ENCODE assay signal across 15 cellular contexts in the genomic region with DNA sequence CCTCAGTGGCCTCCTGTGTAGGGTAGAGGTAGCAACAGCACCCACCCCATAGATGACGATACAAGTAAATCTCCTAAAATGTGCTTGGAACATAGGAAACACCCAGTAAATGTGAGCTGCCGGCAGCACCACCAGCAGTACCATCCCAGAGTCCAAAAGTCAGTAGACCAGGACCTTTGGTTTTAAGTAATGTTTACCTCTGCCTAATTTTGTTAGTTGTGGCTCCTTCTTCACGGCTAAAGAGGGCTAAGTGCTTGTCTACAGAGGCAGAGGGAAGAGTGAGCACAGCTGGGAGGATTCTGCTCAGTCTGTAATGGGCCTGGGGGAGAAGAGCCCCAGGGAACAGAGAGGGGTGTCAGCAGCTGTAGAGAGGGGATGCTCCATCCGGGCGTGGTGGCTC.
"Had no signal": no experiment of that assay in that cellular context is flagged by ENCODE, and none has a peak within 500 bp of the region (broad histone marks: within the 10 kb centered on the region; RNA-seq: fewer than 3 reads in every experiment).

No MANE protein-coding gene starts in this region.

- H3K36me3 ChIP-seq: colonic mucosa, stomach had no signal

- H3K4me1 ChIP-seq: colonic mucosa, parathyroid adenoma had no signal

- H3K27ac Mint-ChIP-seq: activated naive CD4-positive, alpha-beta T cell treated with anti-CD3 and anti-CD28 coated beads for 36 hours; type B pancreatic cell; WTC11 had no signal

- DNase-seq: activated CD4-positive, alpha-beta T cell treated with anti-CD3 and anti-CD28 coated beads for 4 hours; activated naive CD4-positive, alpha-beta T cell treated with anti-CD3 and anti-CD28 coated beads for 36 hours; central memory CD4-positive, alpha-beta T cell; colonic mucosa; mesenchymal stem cell; naive thymus-derived CD4-positive, alpha-beta T cell; stimulated activated CD4-positive, alpha-beta T cell treated with anti-CD3 and anti-CD28 coated beads, Interleukin-4, amount 100 ng/mL, for 1 hour; stomach; SW 1271; testis had no signal

- H3K9me3 Mint-ChIP-seq: activated naive CD4-positive, alpha-beta T cell treated with anti-CD3 and anti-CD28 coated beads for 36 hours; naive thymus-derived CD4-positive, alpha-beta T cell; type B pancreatic cell had no signal

- H3K27me3 ChIP-seq: colonic mucosa, stomach, testis had no signal

- H3K9ac ChIP-seq: parathyroid adenoma had no signal

- H3K27ac ChIP-seq: colonic mucosa, parathyroid adenoma, stomach, testis had no signal

- ATAC-seq: naive thymus-derived CD4-positive, alpha-beta T cell; WTC11 had no signal

- H3K36me3 Mint-ChIP-seq: brain; naive thymus-derived CD4-positive, alpha-beta T cell; type B pancreatic cell had no signal

- H3K9me3 ChIP-seq: colonic mucosa, stomach, testis had no signal

- H3K4me3 ChIP-seq: colonic mucosa, smooth muscle cell, stomach, testis had no signal
